1 cellular context compared by ENCODE assay signal in genomic region chr12:51013441-51013840, GRCh38.
TF ChIP-seq lines count a peak whose summit lies in the region.

No MANE protein-coding gene starts in this region.

TF ChIP-seq in GM23338, 12 proteins besides CTCF, POLR2A, EP300 and RAD21 (continued from another document):
- TF ChIP-seq ZNF462 (CRISPR knock-in tag; IDR thresholded peaks at IDR 0.05) (no peak), POLR2AphosphoS5 (IDR thresholded peaks at IDR 0.05; ENCODE audit: low read depth) (no peak), JUNB (IDR thresholded peaks at IDR 0.05; ENCODE audit: unreplicated experiment) (no peak), EZH2phosphoT487 (IDR thresholded peaks at IDR 0.05; ENCODE audit: unreplicated experiment) (no peak), ZNF114 (CRISPR knock-in tag; IDR thresholded peaks at IDR 0.05) (no peak), ZNF331 (CRISPR knock-in tag; IDR thresholded peaks at IDR 0.05; ENCODE audit: low read depth) (no peak)
